8 cellular contexts compared by ENCODE assay signal in genomic region chrX:111896148-111896547, GRCh38. TPM values are rescaled to one million over a fixed set of nuclear protein-coding genes. Genes with fewer than 3 reads are reported as not detected.
"Had no signal": no experiment of that assay in that cellular context is flagged by ENCODE, and none has a peak within 500 bp of the region (broad histone marks: within the 10 kb centered on the region; RNA-seq: fewer than 3 reads in every experiment).

No MANE protein-coding gene starts in this region.

- H3K4me1 ChIP-seq: HAP-1 had no signal

- DNase-seq: H7, HFFc6 had no signal

- FAIRE-seq: HepG2, K562 had no signal

- H2AFZ ChIP-seq: GM23338 had no signal

- H3K4me2 ChIP-seq: GM23338 had no signal

- H3K36me3 ChIP-seq: HAP-1 had no signal

- H3K9me3 ChIP-seq: HAP-1 had no signal

- H3K4me3 ChIP-seq: GM23338, HAP-1, K562 had no signal

- ATAC-seq: GM23338, HCT116, HepG2, K562 had no signal

- H3K27ac ChIP-seq: HL-60 had no signal

RNA-seq across cellular contexts. Expression of gene TRPC5OS, which starts 20.2 kb away (rescaled TPM):
- total RNA-seq: GM23338, HepG2, HFFc6, K562 had no signal
- polyA plus RNA-seq: GM23338, HepG2, K562 had no signal
